30 cellular contexts compared by ENCODE assay signal in the genomic region with DNA sequence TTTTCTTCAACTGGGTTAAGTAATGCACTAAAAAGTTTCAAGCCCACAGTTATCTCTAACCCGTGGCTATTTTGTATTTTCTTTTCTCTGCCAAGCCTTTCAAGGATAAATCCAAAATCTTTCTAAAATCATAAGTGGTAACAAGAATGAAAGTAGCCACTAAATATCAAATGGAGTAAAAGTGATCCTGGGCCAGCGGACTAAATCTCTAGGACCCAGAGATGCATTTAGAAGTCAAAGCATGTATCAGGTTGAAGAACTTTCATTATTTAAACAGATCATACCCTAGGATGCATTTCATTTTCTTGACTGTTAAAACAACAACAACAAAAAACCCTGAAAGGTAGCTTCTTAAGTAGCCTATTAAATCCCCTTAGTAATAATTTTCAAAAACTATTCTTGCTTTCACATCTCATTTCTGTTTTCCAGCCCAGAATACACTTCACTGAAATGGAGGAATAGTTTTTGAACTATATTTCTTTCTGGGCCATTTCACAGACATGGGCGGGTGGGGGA. TPM values are rescaled to one million over a fixed set of nuclear protein-coding genes. Genes with fewer than 3 reads are reported as not detected.
A peak's percentile ranks its signal among the peaks of the same experiment; 100 is the strongest.
DNase-seq lines count a peak whose midpoint lies in the region; ATAC-seq and TF ChIP-seq lines count a peak whose summit lies in the region.
"Had no signal": no experiment of that assay in that cellular context is flagged by ENCODE, and none has a peak within 500 bp of the region (broad histone marks: within the 10 kb centered on the region; RNA-seq: fewer than 3 reads in every experiment).

No MANE protein-coding gene starts in this region.

- ATAC-seq in mucosa of descending colon (no peak), GM18858 (IDR thresholded peaks at IDR 0.05; ENCODE audit: unreplicated experiment) (no peak), GM21737 (IDR thresholded peaks at IDR 0.05; ENCODE audit: unreplicated experiment) (no peak), sciatic nerve (no peak)
- ATAC-seq: activated CD8-positive, alpha-beta memory T cell treated with anti-CD3 and anti-CD28 coated beads, Interleukin-2, amount 10 ng/mL, durations not matched to agents 7 days and 5 days; activated T-cell treated with anti-CD3 and anti-CD28 coated beads, Interleukin-2, amount 50 U/mL, for 4 hours; left ventricle myocardium superior had no signal

- peak; percentile 10 for DNase-seq in Ammon's horn (ENCODE audit: low spot score)
- DNase-seq in endodermal cell = no peak
- DNase-seq in neural crest cell (ENCODE audit: low read depth, low spot score) = no peak
- no peak for DNase-seq in mucosa of descending colon
- no peak for DNase-seq in sciatic nerve (ENCODE audit: low spot score)
- DNase-seq: activated B cell treated with CpG ODN at 0.5 μM for 24 hours; activated gamma-delta T cell; left ventricle myocardium superior; NCI-H1417 treated with DMSO at 0.1 percent for 48 hours; NCI-H2029 treated with DMSO at 0.1 percent for 48 hours; stimulated activated naive CD4-positive, alpha-beta T cell treated with Interleukin-2 at 50 U/mL for 16 hours had no signal

- no peak overlapping the region for H3K9ac ChIP-seq in OCI-LY3 (ENCODE audit: low read length)
- H3K9ac ChIP-seq in endodermal cell (ENCODE audit: extremely low read depth, low read length, poor library complexity, severe bottlenecking) = no peak overlapping the region

- TF ChIP-seq CTCF in OCI-LY3 (IDR thresholded peaks at IDR 0.05; ENCODE audit: low read depth, low read length) (no peak), endodermal cell (conservative IDR thresholded peaks at IDR 0.05) (no peak), neural crest cell (conservative IDR thresholded peaks at IDR 0.05) (no peak), mucosa of descending colon (IDR thresholded peaks at IDR 0.05) (no peak)

- H3K4me1 Mint-ChIP-seq in endodermal cell (peaks cover 9% of the 10 kb centered on the region), neural crest cell (peaks cover 77% of the 10 kb centered on the region)

- no peaks in the 10 kb centered on the region for H4K20me1 ChIP-seq in OCI-LY3 (ENCODE audit: insufficient read depth, low read length)

- H3K9me3 Mint-ChIP-seq in endodermal cell = no peaks in the 10 kb centered on the region
- H3K9me3 Mint-ChIP-seq in neural crest cell = no peaks in the 10 kb centered on the region
- H3K9me3 Mint-ChIP-seq: activated naive CD8-positive, alpha-beta T cell treated with anti-CD3 and anti-CD28 coated beads for 36 hours; activated T-cell treated with anti-CD3 and anti-CD28 coated beads, Interleukin-2, amount 50 U/mL, for 4 hours had no signal

- H3K9me3 ChIP-seq in OCI-LY3 (ENCODE audit: insufficient read depth, low read length) (no peaks in the 10 kb centered on the region), endodermal cell (ENCODE audit: control insufficient read depth, low read length) (no peaks in the 10 kb centered on the region), mucosa of descending colon (no peaks in the 10 kb centered on the region)
- H3K9me3 ChIP-seq: ascending aorta, thoracic aorta had no signal

- H3K4me2 ChIP-seq in OCI-LY3 (ENCODE audit: low read length) = peak overlapping the region; percentile 63
- H3K4me2 ChIP-seq: PC-9 had no signal

- H3K36me3 Mint-ChIP-seq in endodermal cell (ENCODE audit: low read depth) (no peaks in the 10 kb centered on the region), neural crest cell (ENCODE audit: low read depth) (peaks cover 3% of the 10 kb centered on the region)
- H3K36me3 Mint-ChIP-seq: activated naive CD8-positive, alpha-beta T cell treated with anti-CD3 and anti-CD28 coated beads for 36 hours; CD4-positive, CD25-positive, alpha-beta regulatory T cell had no signal

- no peaks in the 10 kb centered on the region for H3K79me2 ChIP-seq in OCI-LY3 (ENCODE audit: low read length)

- H3K27me3 Mint-ChIP-seq in endodermal cell (ENCODE audit: insufficient read depth) (peaks cover 98% of the 10 kb centered on the region), neural crest cell (ENCODE audit: low read depth) (peaks cover 97% of the 10 kb centered on the region)

- H3K4me1 ChIP-seq in OCI-LY3 (ENCODE audit: low read length) (peaks cover 29% of the 10 kb centered on the region), endodermal cell (ENCODE audit: control insufficient read depth, insufficient read depth, low read length) (peaks cover 4% of the 10 kb centered on the region), mucosa of descending colon (ENCODE audit: low read depth) (peaks cover 19% of the 10 kb centered on the region)

- no peak overlapping the region for H3K4me3 Mint-ChIP-seq in endodermal cell
- peak overlapping the region; percentile 99 for H3K4me3 Mint-ChIP-seq in neural crest cell
- H3K4me3 Mint-ChIP-seq: activated B cell treated with CpG ODN at 0.5 μM for 24 hours; activated CD8-positive, alpha-beta memory T cell treated with anti-CD3 and anti-CD28 coated beads, Interleukin-2, amount 10 ng/mL, durations not matched to agents 7 days and 5 days; activated naive CD8-positive, alpha-beta T cell treated with anti-CD3 and anti-CD28 coated beads for 36 hours; activated T-cell treated with anti-CD3 and anti-CD28 coated beads, Interleukin-2, amount 50 U/mL, for 4 hours; CD4-positive, CD25-positive, alpha-beta regulatory T cell; immature natural killer cell had no signal

- H3K27ac ChIP-seq in OCI-LY3 (ENCODE audit: low read length) (no peak overlapping the region), endodermal cell (ENCODE audit: low read depth, low read length) (peak overlapping the region; percentile 90)
- H3K27ac ChIP-seq: ascending aorta, PC-9, SK-N-MC had no signal

- no peaks in the 10 kb centered on the region for H3K36me3 ChIP-seq in OCI-LY3 (replicated peaks; ENCODE audit: low read depth, low read length)
- no peaks in the 10 kb centered on the region for H3K36me3 ChIP-seq in endodermal cell (ENCODE audit: control insufficient read depth, insufficient read depth, low read length)
- no peaks in the 10 kb centered on the region for H3K36me3 ChIP-seq in mucosa of descending colon (ENCODE audit: low read depth)
- H3K36me3 ChIP-seq: ascending aorta, thoracic aorta had no signal

- intact Hi-C loops in mucosa of descending colon (cut with DNase I, micrococcal nuclease) (no loop called here), sciatic nerve (cut with DNase I) (no loop called here)

- H3K4me3 ChIP-seq in OCI-LY3 (ENCODE audit: low read length) (peak overlapping the region; percentile 47), endodermal cell (ENCODE audit: low read length) (no peak overlapping the region), mucosa of descending colon (no peak overlapping the region)
- H3K4me3 ChIP-seq: ascending aorta, PC-9, SK-N-MC, skin epidermis, thoracic aorta had no signal

- WGBS in endodermal cell (ENCODE audit: insufficient coverage in 1 of 2, insufficient read length in 1 of 2), 2 experiments = 4% methylated on average over 3 of the region's 3 CpGs; no CpG with 5 or more reads in 1 of the 2 experiments

- H3K27me3 ChIP-seq in OCI-LY3 (ENCODE audit: low read depth, low read length) (peaks cover 46% of the 10 kb centered on the region), endodermal cell (ENCODE audit: control insufficient read depth, insufficient read depth, low read length, poor library complexity, severe bottlenecking) (peaks cover 98% of the 10 kb centered on the region)
- H3K27me3 ChIP-seq: ascending aorta had no signal

- no peak overlapping the region; the same call in 1 of the 2 replicates for H2AFZ ChIP-seq in OCI-LY3 (ENCODE audit: low read depth, low read length)
- H2AFZ ChIP-seq: PC-9 had no signal

- H3K27ac Mint-ChIP-seq in endodermal cell = no peak overlapping the region
- no peak overlapping the region for H3K27ac Mint-ChIP-seq in neural crest cell (ENCODE audit: unreplicated experiment)
- H3K27ac Mint-ChIP-seq: activated CD8-positive, alpha-beta memory T cell treated with anti-CD3 and anti-CD28 coated beads, Interleukin-2, amount 10 ng/mL, durations not matched to agents 7 days and 5 days; activated naive CD8-positive, alpha-beta T cell treated with anti-CD3 and anti-CD28 coated beads for 36 hours; CD4-positive, CD25-positive, alpha-beta regulatory T cell; H9; immature natural killer cell had no signal

RNA-seq across cellular contexts. Expression of a gene that starts 4.8 kb away (rescaled TPM):
- not detected for total RNA-seq in endodermal cell
- polyA plus RNA-seq in endodermal cell (2013, experiment 1 of 2) = 39.3 TPM
- polyA plus RNA-seq in endodermal cell (2013, experiment 2 of 2) = 35.9 TPM
- total RNA-seq in neural crest cell = 26.7 and 27.1 TPM in 2 replicates
- total RNA-seq in mucosa of descending colon = 1 to 10 TPM in 1 of 3 donors, under 1 TPM in 2; 0.12 to 1.4 (median 0.14) TPM
- not detected for total RNA-seq in sciatic nerve
- total RNA-seq: A172; activated B cell treated with CpG ODN at 0.5 μM for 24 hours; activated CD8-positive, alpha-beta memory T cell treated with anti-CD3 and anti-CD28 coated beads, Interleukin-2, amount 10 ng/mL, durations not matched to agents 7 days and 5 days; activated naive CD8-positive, alpha-beta T cell treated with anti-CD3 and anti-CD28 coated beads for 36 hours; activated T-cell treated with anti-CD3 and anti-CD28 coated beads, Interleukin-2, amount 50 U/mL, for 4 hours; CD4-positive, CD25-positive, alpha-beta regulatory T cell; H9; HepG2; left ventricle myocardium superior; mesenteric fat pad; myocyte; PC-9; T-helper 1 cell treated with Interleukin-12 subunit alpha and Interleukin-12 subunit beta and Interleukin-4 antibody, amounts not matched to agents 30 ng/mL and 1 ng/mL, for 36 hours had no signal
- polyA plus RNA-seq: CD4-positive, CD25-positive, alpha-beta regulatory T cell; HepG2; immature natural killer cell had no signal

Comparison
In these comparisons a context has a peak if more than half of its experiments do, and no peak if none do; other contexts are left out.
1. RNA of a gene that starts 4.8 kb away (total RNA-seq): 26.7 to 27.1 TPM in neural crest cell; 0.12 to 1.4 TPM in mucosa of descending colon, not detected in endodermal cell and not detected in sciatic nerve (single experiment); every median in the first group is over 10 times any median in the second.